In genomic region chr4:163764569-163764968, GRCh38 we compare ENCODE assay signal across 20 cellular contexts.
"Had no signal": no experiment of that assay in that cellular context is flagged by ENCODE, and none has a peak within 500 bp of the region (broad histone marks: within the 10 kb centered on the region; RNA-seq: fewer than 3 reads in every experiment).

No MANE protein-coding gene starts in this region.

- DNase-seq: activated CD4-positive, alpha-beta memory T cell treated with anti-CD3 and anti-CD28 coated beads for 36 hours; activated CD4-positive, alpha-beta T cell treated with anti-CD3 and anti-CD28 coated beads for 48 hours; activated naive CD4-positive, alpha-beta T cell treated with Interleukin-2 at 50 U/mL for 16 hours; activated naive CD8-positive, alpha-beta T cell treated with anti-CD3 and anti-CD28 coated beads, Interleukin-2, amount 10 ng/mL, durations not matched to agents 7 days and 5 days; activated T-cell treated with anti-CD3 and anti-CD28 coated beads, Interleukin-2, amount 50 U/mL, for 48 hours; amniotic stem cell; cortex of kidney; erythroblast; foreskin fibroblast; immature natural killer cell; kidney glomerular epithelial cell; left ventricle myocardium inferior; midbrain; stimulated activated CD4-positive, alpha-beta T cell treated with anti-CD3 and anti-CD28 coated beads, Interleukin-2, amount 100 ng/mL, for 48 hours; stimulated activated CD8-positive, alpha-beta memory T cell treated with anti-CD3 and anti-CD28 coated beads, Interleukin-4, amount 100 ng/mL, for 48 hours; stimulated activated naive B cell treated with anti-CD40 and anti-IgM and Interleukin-4, amounts not matched to agents 10 μg/mL and 1 μg/mL and 100 μg/mL, for 72 hours; testis; trophoblast cell; uterus had no signal

- ATAC-seq: natural killer cell treated with Interleukin-12 subunit alpha and Interleukin-12 subunit beta and Interleukin-15 and Interleukin-18, amount 100 ng/mL, for 72 hours; stimulated activated naive B cell treated with anti-CD40 and anti-IgM and Interleukin-4, amounts not matched to agents 10 μg/mL and 1 μg/mL and 100 μg/mL, for 72 hours had no signal
